In genomic region chr17:46977348-46977747, GRCh38 we compare ENCODE assay signal across 10 cellular contexts. TPM values are rescaled to one million over a fixed set of nuclear protein-coding genes. Genes with fewer than 3 reads are reported as not detected.
DNase-seq lines count a peak whose midpoint lies in the region; ATAC-seq and TF ChIP-seq lines count a peak whose summit lies in the region.
"Had no signal": no experiment of that assay in that cellular context is flagged by ENCODE, and none has a peak within 500 bp of the region (broad histone marks: within the 10 kb centered on the region; RNA-seq: fewer than 3 reads in every experiment).

No MANE protein-coding gene starts in this region.

- DNase-seq in NCI-H1092 (lab: John Stamatoyannopoulos, UW): peak; percentile 8
- DNase-seq in NCI-H1092 treated with DMSO at 0.1 percent for 48 hours (lab: John Stamatoyannopoulos, UW): no peak
- DNase-seq in NCI-H524 (lab: John Stamatoyannopoulos, UW): peak; percentile 82 to 92
- peak; percentile 97 for DNase-seq in endodermal cell
- peak; percentile 69 for DNase-seq in progenitor cell of endocrine pancreas (ENCODE audit: low spot score, unreplicated experiment)
- DNase-seq in DMS79 (lab: John Stamatoyannopoulos, UW): no peak
- DNase-seq in RPMI8226: no peak

- peak overlapping the region; percentile 76 for H3K4me3 ChIP-seq in endodermal cell (ENCODE audit: low read length)
- H3K4me3 ChIP-seq: lung had no signal

- H3K4me1 Mint-ChIP-seq in endodermal cell (peaks cover 20% of the 10 kb centered on the region), progenitor cell of endocrine pancreas (ENCODE audit: low read depth) (peaks cover 7% of the 10 kb centered on the region)

- no peaks in the 10 kb centered on the region for H3K36me3 Mint-ChIP-seq in endodermal cell (ENCODE audit: low read depth)
- no peaks in the 10 kb centered on the region for H3K36me3 Mint-ChIP-seq in progenitor cell of endocrine pancreas (ENCODE audit: insufficient read depth)

- no peak overlapping the region for H3K27ac Mint-ChIP-seq in endodermal cell
- no peak overlapping the region for H3K27ac Mint-ChIP-seq in progenitor cell of endocrine pancreas

- H3K27me3 Mint-ChIP-seq in endodermal cell (ENCODE audit: insufficient read depth): peaks cover 77% of the 10 kb centered on the region
- peaks cover 81% of the 10 kb centered on the region for H3K27me3 Mint-ChIP-seq in progenitor cell of endocrine pancreas

- ATAC-seq in HG03521 (IDR thresholded peaks at IDR 0.05; ENCODE audit: unreplicated experiment): no peak

- 13 to 21% methylated on average over 5 to 7 of the region's 7 CpGs for WGBS in endodermal cell (ENCODE audit: insufficient coverage in 1 of 2, insufficient read length in 1 of 2), 2 experiments

- H3K9me3 ChIP-seq in endodermal cell (ENCODE audit: control insufficient read depth, low read length): no peaks in the 10 kb centered on the region

- no peak overlapping the region for H3K9ac ChIP-seq in endodermal cell (ENCODE audit: extremely low read depth, low read length, poor library complexity, severe bottlenecking)

- peak overlapping the region; percentile 30 for H3K27ac ChIP-seq in endodermal cell (ENCODE audit: low read depth, low read length)
- H3K27ac ChIP-seq: SK-N-MC had no signal

- peaks cover 65% of the 10 kb centered on the region for H3K27me3 ChIP-seq in endodermal cell (ENCODE audit: control insufficient read depth, insufficient read depth, low read length, poor library complexity, severe bottlenecking)

- H3K4me3 Mint-ChIP-seq in endodermal cell: peak overlapping the region; percentile 55
- no peak overlapping the region for H3K4me3 Mint-ChIP-seq in progenitor cell of endocrine pancreas (ENCODE audit: low read depth)

- no peaks in the 10 kb centered on the region for H3K36me3 ChIP-seq in endodermal cell (ENCODE audit: control insufficient read depth, insufficient read depth, low read length)

- TF ChIP-seq CTCF in endodermal cell (conservative IDR thresholded peaks at IDR 0.05): peak; percentile 84
- TF ChIP-seq CTCF in progenitor cell of endocrine pancreas (IDR thresholded peaks at IDR 0.05; ENCODE audit: unreplicated experiment): peak; percentile 67

- H3K9me3 Mint-ChIP-seq in endodermal cell (no peaks in the 10 kb centered on the region), progenitor cell of endocrine pancreas (ENCODE audit: low read depth) (no peaks in the 10 kb centered on the region)

- peaks cover 4% of the 10 kb centered on the region for H3K4me1 ChIP-seq in endodermal cell (ENCODE audit: control insufficient read depth, insufficient read depth, low read length)

RNA-seq across cellular contexts. Expression of gene RPRML, which starts 1.7 kb away (rescaled TPM):
- total RNA-seq in endodermal cell (under 1 TPM in 1 of 2 donors, not detected in 1; 0.31 TPM), progenitor cell of endocrine pancreas (not detected in 2 replicates)
- 6.1 TPM for polyA plus RNA-seq in endodermal cell (2013, experiment 1 of 2)
- 4.6 TPM for polyA plus RNA-seq in endodermal cell (2013, experiment 2 of 2)

RNA-seq across cellular contexts. Expression of gene GOSR2, which starts 54.4 kb away (rescaled TPM):
- 10 to 100 TPM; 51.9 to 65.5 TPM for total RNA-seq in endodermal cell
- polyA plus RNA-seq in endodermal cell (2013, experiment 1 of 2): 39.7 TPM
- polyA plus RNA-seq in endodermal cell (2013, experiment 2 of 2): 33.5 TPM
- 57.1 and 63.2 TPM in 2 replicates for total RNA-seq in progenitor cell of endocrine pancreas

Comparison
In these comparisons a context has a peak if more than half of its experiments do, and no peak if none do; other contexts are left out.
1. DNase-seq: peak in NCI-H1092 (single experiment), NCI-H524 (2 of 2), endodermal cell (single experiment) and progenitor cell of endocrine pancreas (single experiment); none in NCI-H1092 treated with DMSO at 0.1 percent for 48 hours (single experiment), DMS79 (single experiment) and RPMI8226 (single experiment).